16 cellular contexts compared by ENCODE assay signal in the genomic region with DNA sequence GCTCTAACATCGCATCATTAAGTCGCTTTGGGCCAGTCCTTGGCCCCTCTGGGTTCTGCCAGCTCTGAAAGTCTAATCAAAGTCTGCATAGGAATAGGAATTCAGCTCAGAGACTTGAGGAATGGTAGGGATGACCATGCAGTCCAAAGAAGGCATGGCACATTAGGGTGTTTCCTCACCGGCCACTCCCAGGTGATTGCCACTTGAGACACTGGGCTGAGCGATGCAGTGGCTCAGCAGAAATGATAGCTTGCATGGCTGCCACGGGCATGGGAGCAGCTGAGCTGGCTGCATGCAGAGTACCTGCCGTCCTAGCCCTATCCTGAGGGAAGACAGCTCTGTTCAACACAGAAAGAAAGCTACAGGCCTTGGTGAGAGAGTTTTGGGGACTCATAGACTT. TPM values are rescaled to one million over a fixed set of nuclear protein-coding genes. Genes with fewer than 3 reads are reported as not detected.
A peak's percentile ranks its signal among the peaks of the same experiment; 100 is the strongest.
DNase-seq lines count a peak whose midpoint lies in the region; ATAC-seq and TF ChIP-seq lines count a peak whose summit lies in the region.
"Had no signal": no experiment of that assay in that cellular context is flagged by ENCODE, and none has a peak within 500 bp of the region (broad histone marks: within the 10 kb centered on the region; RNA-seq: fewer than 3 reads in every experiment).

No MANE protein-coding gene starts in this region.

- 78 to 83% methylated on average over 6 of the region's 6 CpGs for WGBS in heart right ventricle, 2 donors
- no CpG with 5 or more reads among the region's 6 CpGs for WGBS in trophoblast cell (ENCODE audit: extremely low coverage, insufficient coverage, insufficient read length)

- H3K4me1 ChIP-seq in heart right ventricle (peaks cover 30 to 100% (median 73%) of the 10 kb centered on the region in 9 donors), BLaER1 (peaks cover 97% of the 10 kb centered on the region), trophoblast cell (ENCODE audit: control insufficient read depth in 1 of 2, insufficient read depth in 2 of 2, low read length in 2 of 2) (peaks cover 12 to 20% of the 10 kb centered on the region in 2 experiments)

- no peak overlapping the region for H2AK5ac ChIP-seq in trophoblast cell (ENCODE audit: low read length)

- H3K4me3 ChIP-seq in heart right ventricle (no peak overlapping the region), BLaER1 (no peak overlapping the region), trophoblast cell (ENCODE audit: low read depth, low read length) (no peak overlapping the region)
- H3K4me3 ChIP-seq: GM12878, GM23338 had no signal

- no peak overlapping the region for H2BK5ac ChIP-seq in trophoblast cell (ENCODE audit: low read depth, low read length, poor library complexity)

- no peak overlapping the region for H2AFZ ChIP-seq in trophoblast cell (ENCODE audit: insufficient read depth, low read length, poor library complexity)
- H2AFZ ChIP-seq: GM23338 had no signal

- peak overlapping the region; percentile 23 for H3K14ac ChIP-seq in trophoblast cell (ENCODE audit: low read length)

- no peak overlapping the region for H3K4ac ChIP-seq in trophoblast cell (ENCODE audit: low read depth, low read length)

- intact Hi-C loops in heart right ventricle (cut with DNase I) (no loop called here), left cardiac atrium (cut with DNase I) (no loop called here)

- H3K23ac ChIP-seq in trophoblast cell (ENCODE audit: low read length), result no peak overlapping the region

- H2BK12ac ChIP-seq in trophoblast cell (ENCODE audit: low read length), result no peak overlapping the region

- H3K4me2 ChIP-seq in BLaER1 (peak overlapping the region; percentile 74), trophoblast cell (ENCODE audit: low read length) (no peak overlapping the region)
- H3K4me2 ChIP-seq: GM23338 had no signal

- H3K79me2 ChIP-seq in trophoblast cell (ENCODE audit: control insufficient read depth, insufficient read depth, low read length, poor library complexity), result no peaks in the 10 kb centered on the region

- H3K27ac ChIP-seq in heart right ventricle, result peak overlapping the region in 9 of 10 donors; percentile 31 to 97 (median 85)
- H3K27ac ChIP-seq in BLaER1, result no peak overlapping the region
- H3K27ac ChIP-seq in trophoblast cell (ENCODE audit: low read depth, low read length), result no peak overlapping the region

- no peaks in the 10 kb centered on the region for H3K9me3 ChIP-seq in heart right ventricle
- no peaks in the 10 kb centered on the region for H3K9me3 ChIP-seq in BLaER1
- H3K9me3 ChIP-seq in trophoblast cell (ENCODE audit: insufficient read depth, low read depth, low read length), result no peaks in the 10 kb centered on the region

- ATAC-seq in heart right ventricle (no peak), left cardiac atrium (no peak), esophagus mucosa (peak; percentile 32), GM21576 (IDR thresholded peaks at IDR 0.05; ENCODE audit: unreplicated experiment) (no peak)
- ATAC-seq: GM12878, GM23338 had no signal

- no peak overlapping the region for H3K18ac ChIP-seq in trophoblast cell (ENCODE audit: low read length)

- DNase-seq in heart right ventricle, result no peak
- no peak for DNase-seq in left cardiac atrium
- peak in 1 of 2 donors; percentile 69 for DNase-seq in trophoblast cell
- DNase-seq in SKM-1 treated with dmso at 0.1 percent for 144 hours (lab: John Stamatoyannopoulos, UW; ENCODE audit: unreplicated experiment), result no peak
- DNase-seq in NCI-H82 (lab: John Stamatoyannopoulos, UW), result no peak
- DNase-seq: 8988T; AML-193; C1 segment of cervical spinal cord; CD4-positive, alpha-beta memory T cell; DMS79; H7 had no signal

- TF ChIP-seq CTCF in heart right ventricle (IDR thresholded peaks at IDR 0.05), result no peak

- H4K91ac ChIP-seq in trophoblast cell (ENCODE audit: low read depth, low read length), result peak overlapping the region; percentile 52

- no peak overlapping the region for H2BK120ac ChIP-seq in trophoblast cell (ENCODE audit: insufficient read depth, low read length, poor library complexity)

- no peak overlapping the region for H3K9ac ChIP-seq in BLaER1
- no peak overlapping the region for H3K9ac ChIP-seq in trophoblast cell (ENCODE audit: low read length)

- no peaks in the 10 kb centered on the region for H4K20me1 ChIP-seq in BLaER1

- H3K36me3 ChIP-seq in heart right ventricle (peaks cover 0 to 65% (median 25%) of the 10 kb centered on the region in 9 donors), BLaER1 (no peaks in the 10 kb centered on the region), trophoblast cell (ENCODE audit: control insufficient read depth in 1 of 2, insufficient read depth in 2 of 2, low read length in 2 of 2) (no peaks in the 10 kb centered on the region)

- no peak overlapping the region for H4K8ac ChIP-seq in trophoblast cell (ENCODE audit: low read depth, low read length)

- peaks cover 0 to 10% (median 0%) of the 10 kb centered on the region in 7 donors for H3K27me3 ChIP-seq in heart right ventricle
- H3K27me3 ChIP-seq in BLaER1, result no peaks in the 10 kb centered on the region
- H3K27me3 ChIP-seq in trophoblast cell (ENCODE audit: insufficient read depth, low read length), result no peaks in the 10 kb centered on the region

- no peak overlapping the region for H4K12ac ChIP-seq in trophoblast cell (ENCODE audit: low read depth, low read length)

- peaks cover 7% of the 10 kb centered on the region for H3K79me1 ChIP-seq in trophoblast cell (ENCODE audit: low read length)

RNA-seq across cellular contexts. Expression of gene AFAP1L1, which starts 28.8 kb away (rescaled TPM):
- total RNA-seq in heart right ventricle, result 10 to 100 TPM; 30.3 to 61.6 (median 47.2) TPM
- 10 to 100 TPM; 35.6 to 35.9 TPM for polyA plus RNA-seq in heart right ventricle
- total RNA-seq in left cardiac atrium, result 10 to 100 TPM; 32.8 to 38.6 TPM
- 3.0 TPM for total RNA-seq in esophagus mucosa
- polyA plus RNA-seq in trophoblast cell (2013), result 6.6 and 6.9 TPM in 2 replicates
- total RNA-seq: CD4-positive, alpha-beta memory T cell; GM12878 had no signal
- polyA plus RNA-seq: CD4-positive, alpha-beta memory T cell had no signal

RNA-seq across cellular contexts. Expression of gene GRPEL2, which starts 44.9 kb away (rescaled TPM):
- 10 to 100 TPM in 6 of 10 donors, 1 to 10 TPM in 4; 8.1 to 13.4 (median 10.2) TPM for total RNA-seq in heart right ventricle
- 1 to 10 TPM; 4.8 to 9.5 TPM for polyA plus RNA-seq in heart right ventricle
- 10 to 100 TPM in 1 of 2 donors, 1 to 10 TPM in 1; 8.7 to 15.4 TPM for total RNA-seq in left cardiac atrium
- 49.6 TPM for total RNA-seq in esophagus mucosa
- 10.1 and 11.1 TPM in 2 replicates for polyA plus RNA-seq in trophoblast cell (2013)

RNA-seq across cellular contexts. Expression of gene PCYOX1L, which starts 57.4 kb away (rescaled TPM):
- 1 to 10 TPM; 2.6 to 5.5 (median 4.0) TPM for total RNA-seq in heart right ventricle
- 1 to 10 TPM; 4.5 to 6.2 TPM for polyA plus RNA-seq in heart right ventricle
- 1 to 10 TPM; 5.2 to 5.4 TPM for total RNA-seq in left cardiac atrium
- total RNA-seq in esophagus mucosa, result 6.5 TPM
- 2.2 and 2.4 TPM in 2 replicates for polyA plus RNA-seq in trophoblast cell (2013)

Comparison
In these comparisons a context has a peak if more than half of its experiments do, and no peak if none do; other contexts are left out.
1. H3K27ac ChIP-seq: peak in heart right ventricle (9 of 10); none in BLaER1 (single experiment) and trophoblast cell (single experiment).